In the genomic region with DNA sequence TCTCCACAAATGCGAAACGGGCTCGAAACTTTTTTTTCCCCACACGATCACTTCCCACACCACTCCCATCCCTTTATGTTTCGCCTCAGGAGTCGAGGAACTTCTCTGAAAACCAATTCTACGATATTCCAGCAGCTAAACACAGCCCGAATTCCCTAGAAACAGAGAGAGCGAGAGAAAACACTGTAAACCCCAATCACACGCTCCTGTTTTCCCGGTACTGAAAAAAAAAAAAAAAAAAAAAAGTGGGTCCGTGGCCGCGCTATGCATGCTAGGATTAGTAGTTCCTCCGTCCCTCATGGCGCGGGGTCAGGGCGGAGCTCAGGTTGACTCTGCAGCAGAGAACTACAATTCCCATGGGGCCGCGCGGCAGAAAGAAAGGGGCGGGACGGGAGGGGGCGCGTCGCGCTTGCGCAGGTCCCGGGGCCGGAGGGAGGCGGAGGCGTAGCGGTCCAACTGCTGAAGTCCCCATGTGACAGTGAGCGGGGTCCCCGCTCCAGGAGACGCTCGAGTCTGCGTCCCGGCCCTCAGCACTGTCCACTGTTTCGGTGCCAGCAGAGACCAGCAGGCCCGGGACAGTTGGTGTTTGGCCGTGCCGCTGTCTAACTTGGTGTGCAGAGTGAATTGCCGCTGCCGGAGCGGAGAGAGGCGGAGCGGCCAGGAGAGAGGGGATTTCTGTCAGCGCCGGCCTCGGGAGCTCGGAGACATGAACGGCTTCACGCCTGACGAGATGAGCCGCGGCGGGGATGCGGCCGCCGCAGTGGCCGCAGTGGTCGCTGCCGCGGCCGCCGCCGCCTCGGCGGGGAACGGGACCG, we compare ENCODE assay signal across 8 cellular contexts. TPM values are rescaled to one million over a fixed set of nuclear protein-coding genes. Genes with fewer than 3 reads are reported as not detected.
A peak's percentile ranks its signal among the peaks of the same experiment; 100 is the strongest.
DNase-seq lines count a peak whose midpoint lies in the region; ATAC-seq and TF ChIP-seq lines count a peak whose summit lies in the region.

A gene with protein sequence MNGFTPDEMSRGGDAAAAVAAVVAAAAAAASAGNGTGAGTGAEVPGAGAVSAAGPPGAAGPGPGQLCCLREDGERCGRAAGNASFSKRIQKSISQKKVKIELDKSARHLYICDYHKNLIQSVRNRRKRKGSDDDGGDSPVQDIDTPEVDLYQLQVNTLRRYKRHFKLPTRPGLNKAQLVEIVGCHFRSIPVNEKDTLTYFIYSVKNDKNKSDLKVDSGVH (plus strand): TSS at position 478 of the 815 bp plus-strand sequence. CDS start 229 bp downstream, at position 707.

- peak within 1 kb of the TSS; percentile 87 to 97 (median 92) for H3K27ac Mint-ChIP-seq in IgD-negative memory B cell

- DNase-seq in DMS 273 treated with DMSO at 0.1 percent for 48 hours (lab: John Stamatoyannopoulos, UW) (peak; percentile 88), OCI-M2 (lab: John Stamatoyannopoulos, UW; ENCODE audit: unreplicated experiment) (peak; percentile 37), activated T-cell treated with anti-CD3 and anti-CD28 coated beads for 4 hours (peak; percentile 95), epithelial cell of esophagus (ENCODE audit: low read depth) (peak; percentile 98)
- peak; percentile 94 to 95 for DNase-seq in stimulated activated CD8-positive, alpha-beta memory T cell treated with anti-CD3 and anti-CD28 coated beads, Interleukin-4, amount 100 ng/mL, for 1 hour (ENCODE audit: low read depth in 2 of 2, low spot score in 1 of 2)

- H3K4me1 Mint-ChIP-seq in IgD-negative memory B cell: peaks cover 5 to 13% (median 9%) of the 10 kb centered on the region in 3 donors

- no peaks in the 10 kb centered on the region for H3K9me3 ChIP-seq in mononuclear cell (ENCODE audit: low read depth, low read length)

- H3K9me3 Mint-ChIP-seq in IgD-negative memory B cell: no peaks in the 10 kb centered on the region

- peaks cover 16% of the 10 kb centered on the region for H3K4me1 ChIP-seq in mononuclear cell (ENCODE audit: insufficient read depth, low read length)

- H3K4me3 Mint-ChIP-seq in IgD-negative memory B cell: peak within 1 kb of the TSS; percentile 82 to 100 (median 99)

- peak within 1 kb of the TSS; percentile 92 for H3K4me3 ChIP-seq in epithelial cell of esophagus (ENCODE audit: low read length)
- peak within 1 kb of the TSS; percentile 73 for H3K4me3 ChIP-seq in mononuclear cell (ENCODE audit: low read length)

- peaks cover 2% of the 10 kb centered on the region for H3K27me3 Mint-ChIP-seq in IgD-negative memory B cell

- no peaks in the 10 kb centered on the region for H3K27me3 ChIP-seq in mononuclear cell (ENCODE audit: insufficient read depth, low read length)

- peak; percentile 69 for ATAC-seq in GM21529 (IDR thresholded peaks at IDR 0.05; ENCODE audit: unreplicated experiment)

- peaks cover under 1% of the 10 kb centered on the region for H3K36me3 Mint-ChIP-seq in IgD-negative memory B cell

- no peak for TF ChIP-seq CTCF in epithelial cell of esophagus (IDR thresholded peaks at IDR 0.05; ENCODE audit: insufficient read depth, low read depth, low read length, missing control alignments)

RNA-seq across cellular contexts. Expression of the gene that starts here (rescaled TPM):
- polyA plus RNA-seq in IgD-negative memory B cell: 2.5 TPM
- total RNA-seq in mononuclear cell: 5.2 TPM

Comparison
In these comparisons a context has a peak if more than half of its experiments do, and no peak if none do; other contexts are left out.
1. Peak in every context shown above with its lines: DNase-seq, ATAC-seq and H3K4me3 ChIP-seq.
2. DNase-seq: peak in every context shown above with its lines; median percentile 98 in epithelial cell of esophagus; 95 in activated T-cell treated with anti-CD3 and anti-CD28 coated beads for 4 hours; 94 in stimulated activated CD8-positive, alpha-beta memory T cell treated with anti-CD3 and anti-CD28 coated beads, Interleukin-4, amount 100 ng/mL, for 1 hour; 88 in DMS 273 treated with DMSO at 0.1 percent for 48 hours; 37 in OCI-M2.